Comparison of ENCODE assay signal across 7 cellular contexts in the genomic region with DNA sequence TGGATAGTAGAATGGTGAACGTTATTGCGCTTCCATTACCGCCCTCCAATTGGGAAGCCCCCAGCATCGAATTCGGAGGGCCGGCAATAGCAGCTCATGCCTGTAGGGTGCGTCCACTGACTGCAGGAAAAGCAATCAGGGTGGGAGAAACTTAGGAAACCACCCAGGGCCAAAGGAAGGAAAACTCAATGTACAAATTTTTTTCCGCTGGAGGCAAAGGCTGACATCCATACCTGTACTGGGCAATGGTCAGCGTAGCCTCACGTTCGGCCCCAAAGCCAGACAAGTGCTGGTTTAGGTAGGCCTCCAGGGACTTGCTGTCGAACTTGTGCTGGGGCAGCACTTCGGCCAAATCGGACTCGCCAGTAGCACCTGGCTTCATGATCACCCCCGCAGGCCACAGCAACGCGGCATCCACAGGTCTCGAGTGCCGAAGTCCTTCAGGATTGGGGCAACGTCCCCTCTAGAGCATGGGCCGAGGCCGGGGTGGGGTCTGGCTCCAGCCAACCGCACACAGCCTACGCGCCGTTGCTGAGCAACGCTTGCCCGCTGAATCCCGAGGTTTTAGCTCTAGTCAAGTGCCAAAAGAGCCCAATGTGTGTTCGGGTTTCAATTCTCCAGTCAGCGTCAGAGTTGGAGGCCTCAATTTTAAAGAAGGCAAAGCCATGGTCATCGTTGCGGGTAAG. TPM values are rescaled to one million over a fixed set of nuclear protein-coding genes. Genes with fewer than 3 reads are reported as not detected.
DNase-seq lines count a peak whose midpoint lies in the region; TF ChIP-seq lines count a peak whose summit lies in the region.

A gene with protein sequence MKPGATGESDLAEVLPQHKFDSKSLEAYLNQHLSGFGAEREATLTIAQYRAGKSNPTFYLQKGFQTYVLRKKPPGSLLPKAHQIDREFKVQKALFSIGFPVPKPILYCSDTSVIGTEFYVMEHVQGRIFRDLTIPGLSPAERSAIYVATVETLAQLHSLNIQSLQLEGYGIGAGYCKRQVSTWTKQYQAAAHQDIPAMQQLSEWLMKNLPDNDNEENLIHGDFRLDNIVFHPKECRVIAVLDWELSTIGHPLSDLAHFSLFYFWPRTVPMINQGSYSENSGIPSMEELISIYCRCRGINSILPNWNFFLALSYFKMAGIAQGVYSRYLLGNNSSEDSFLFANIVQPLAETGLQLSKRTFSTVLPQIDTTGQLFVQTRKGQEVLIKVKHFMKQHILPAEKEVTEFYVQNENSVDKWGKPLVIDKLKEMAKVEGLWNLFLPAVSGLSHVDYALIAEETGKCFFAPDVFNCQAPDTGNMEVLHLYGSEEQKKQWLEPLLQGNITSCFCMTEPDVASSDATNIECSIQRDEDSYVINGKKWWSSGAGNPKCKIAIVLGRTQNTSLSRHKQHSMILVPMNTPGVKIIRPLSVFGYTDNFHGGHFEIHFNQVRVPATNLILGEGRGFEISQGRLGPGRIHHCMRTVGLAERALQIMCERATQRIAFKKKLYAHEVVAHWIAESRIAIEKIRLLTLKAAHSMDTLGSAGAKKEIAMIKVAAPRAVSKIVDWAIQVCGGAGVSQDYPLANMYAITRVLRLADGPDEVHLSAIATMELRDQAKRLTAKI (minus strand): TSS at position 440 of the 686 bp plus-strand sequence. CDS start 58 bp downstream, at position 382.

- no peaks in the 10 kb centered on the region for H3K4me1 ChIP-seq in H9 (ENCODE audit: insufficient read depth, low read length)
- H3K4me1 ChIP-seq in SJSA1 (replicated peaks) = peaks cover 8% of the 10 kb centered on the region; the same call in 1 of the 2 replicates
- H3K4me1 ChIP-seq in ascending aorta = peaks cover 0 to 19% of the 10 kb centered on the region in 2 donors
- peaks cover 95% of the 10 kb centered on the region for H3K4me1 ChIP-seq in left ventricle myocardium inferior

- no peak within 1 kb of the TSS for H2BK12ac ChIP-seq in H9 (ENCODE audit: insufficient read length, low read depth, low read length)

- H3K4me3 Mint-ChIP-seq in H9 = peak within 1 kb of the TSS; percentile 95 to 98

- H3K4me3 ChIP-seq in GM12864 (ENCODE audit: low read depth, low read length) (peak within 1 kb of the TSS; percentile 57), SJSA1 (peak within 1 kb of the TSS; percentile 81), ascending aorta (peak within 1 kb of the TSS; percentile 80 to 81), left ventricle myocardium inferior (peak within 1 kb of the TSS; percentile 87)

- H3K79me1 ChIP-seq in H9 (ENCODE audit: insufficient read depth, low read depth, low read length, poor library complexity, severe bottlenecking) = no peaks in the 10 kb centered on the region

- H3K4ac ChIP-seq in H9 (ENCODE audit: low read depth, low read length) = no peak within 1 kb of the TSS

- no peak within 1 kb of the TSS for H3K23ac ChIP-seq in H9 (ENCODE audit: insufficient read length, low read depth, low read length)

- H2AFZ ChIP-seq in H9 (ENCODE audit: low read length) = no peak within 1 kb of the TSS

- H3K18ac ChIP-seq in H9 (ENCODE audit: insufficient read length, low read depth, low read length) = peak within 1 kb of the TSS; percentile 84

- peaks cover 14 to 19% of the 10 kb centered on the region in 2 experiments for H3K4me1 Mint-ChIP-seq in H9

- H2AK5ac ChIP-seq in H9 (ENCODE audit: insufficient read length, low read length) = no peak within 1 kb of the TSS

- H3K27ac ChIP-seq in H9 (ENCODE audit: insufficient read length, low read depth, low read length) (no peak within 1 kb of the TSS), SJSA1 (peak within 1 kb of the TSS; percentile 63), ascending aorta (peak within 1 kb of the TSS; percentile 95 to 98), left ventricle myocardium inferior (replicated peaks) (peak within 1 kb of the TSS; percentile 94)

- H4K5ac ChIP-seq in H9 (ENCODE audit: insufficient read length, low read depth, low read length) = peak within 1 kb of the TSS; percentile 11

- H2BK120ac ChIP-seq in H9 (ENCODE audit: low read depth, low read length, poor library complexity, severe bottlenecking) = no peak within 1 kb of the TSS

- WGBS in H9 (ENCODE audit: extremely low coverage, insufficient read length, low lambda C conversion rate) = no CpG with 5 or more reads among the region's 34 CpGs

- peak within 1 kb of the TSS; percentile 86 for H3K9ac ChIP-seq in H9 (ENCODE audit: extremely low read depth, insufficient read length, low read length)

- peak within 1 kb of the TSS; percentile 87 for H3K14ac ChIP-seq in H9 (ENCODE audit: insufficient read depth, low read length)

- no peaks in the 10 kb centered on the region; a peak in 1 of 7 replicates for H3K36me3 Mint-ChIP-seq in H9 (ENCODE audit: insufficient read depth in 1 of 3, low read depth in 3 of 3)

- peak; percentile 70 for TF ChIP-seq CTCF in GM12864 (IDR thresholded peaks at IDR 0.05; ENCODE audit: low read depth, low read length, missing control alignments)
- TF ChIP-seq CTCF in H9 (conservative IDR thresholded peaks at IDR 0.05) = peak; percentile 69
- peak; percentile 44; the same call in 1 of the 2 replicates for TF ChIP-seq CTCF in LNCAP (IDR thresholded peaks at IDR 0.05)
- TF ChIP-seq CTCF in ascending aorta (IDR thresholded peaks at IDR 0.05) = peak in 2 of 3 experiments; percentile 66 to 67
- peak; percentile 83 for TF ChIP-seq CTCF in left ventricle myocardium inferior (IDR thresholded peaks at IDR 0.05; ENCODE audit: borderline replicate concordance)

- H3K9me3 ChIP-seq in H9 (ENCODE audit: control insufficient read depth, low read depth, low read length) (no peaks in the 10 kb centered on the region), SJSA1 (replicated peaks) (no peaks in the 10 kb centered on the region), ascending aorta (no peaks in the 10 kb centered on the region), left ventricle myocardium inferior (replicated peaks) (no peaks in the 10 kb centered on the region)

- DNase-seq in GM12864 (ENCODE audit: low read depth) = no peak
- peak; percentile 76 for DNase-seq in H9
- peak; percentile 59 to 72 for DNase-seq in SJSA1 (ENCODE audit: low read depth in 1 of 2, low spot score in 2 of 2)
- peak; percentile 56 to 85 for DNase-seq in ascending aorta (ENCODE audit: low spot score in 2 of 2)
- peak; percentile 71 for DNase-seq in left ventricle myocardium inferior
- peak; percentile 51 to 95 (median 66) for DNase-seq in posterior cingulate gyrus

- no peak within 1 kb of the TSS for H4K8ac ChIP-seq in H9 (replicated peaks; ENCODE audit: insufficient read length, low read depth, low read length)

- H4K20me1 ChIP-seq in H9 (ENCODE audit: control insufficient read depth, insufficient read depth, insufficient read length) = no peaks in the 10 kb centered on the region

- H3K23me2 ChIP-seq in H9 (ENCODE audit: insufficient read length, low read depth, low read length, poor library complexity, severe bottlenecking) = peaks cover 12% of the 10 kb centered on the region

- no peaks in the 10 kb centered on the region for H3K9me3 Mint-ChIP-seq in H9

- H2BK20ac ChIP-seq in H9 (ENCODE audit: low read depth, low read length, poor library complexity, severe bottlenecking) = no peak within 1 kb of the TSS

- no peak within 1 kb of the TSS for H3K56ac ChIP-seq in H9 (ENCODE audit: insufficient read length, low read depth, low read length)

- H3K27me3 Mint-ChIP-seq in H9 (ENCODE audit: low read depth) = no peaks in the 10 kb centered on the region

- H3K27ac Mint-ChIP-seq in H9 = peak within 1 kb of the TSS; percentile 92 to 98 (median 98)

- H2BK5ac ChIP-seq in H9 (ENCODE audit: insufficient read length, low read length) = no peak within 1 kb of the TSS

- H3K27me3 ChIP-seq in H9 (ENCODE audit: insufficient read depth, low read length) (no peaks in the 10 kb centered on the region), SJSA1 (replicated peaks) (no peaks in the 10 kb centered on the region), ascending aorta (no peaks in the 10 kb centered on the region), left ventricle myocardium inferior (ENCODE audit: low read depth) (no peaks in the 10 kb centered on the region)

- peaks cover 6% of the 10 kb centered on the region; the same call in 1 of the 2 replicates for H3K79me2 ChIP-seq in H9 (ENCODE audit: insufficient read depth, low read length)

- H3T11ph ChIP-seq in H9 (ENCODE audit: low read length) = no peak within 1 kb of the TSS

- H4K91ac ChIP-seq in H9 (ENCODE audit: insufficient read length, low read depth, low read length) = no peak within 1 kb of the TSS

- H3K4me2 ChIP-seq in H9 (ENCODE audit: insufficient read depth, insufficient read length, low read length) = peak within 1 kb of the TSS; percentile 59

- no peaks in the 10 kb centered on the region for H3K36me3 ChIP-seq in SJSA1
- no peaks in the 10 kb centered on the region for H3K36me3 ChIP-seq in ascending aorta
- no peaks in the 10 kb centered on the region for H3K36me3 ChIP-seq in left ventricle myocardium inferior

- H2BK15ac ChIP-seq in H9 (ENCODE audit: low read depth, low read length) = no peak within 1 kb of the TSS

- intact Hi-C loops in ascending aorta (cut with DNase I) (loop anchor here (1.0 kb wide), 2 partner anchors 63 to 914 kb away; a partner anchor contains a TSS), left ventricle myocardium inferior (cut with micrococcal nuclease) (no loop called here), posterior cingulate gyrus (cut with DNase I) (loop anchor here (2.0 kb wide), 1 partner anchor 63 kb away; a partner anchor contains a TSS)

RNA-seq across cellular contexts. Expression of the gene that starts here (rescaled TPM):
- 15.6 and 18.0 TPM in 2 replicates for total RNA-seq in H9 (2021)
- total RNA-seq in SJSA1 (2014; rRNA removed; shearing (Covaris generic)) = 6.4 and 15.3 TPM in 2 replicates
- 10.7 TPM for total RNA-seq in ascending aorta
- total RNA-seq in left ventricle myocardium inferior = 21.5 TPM
